ENCODE assay signal across 1 cellular context in genomic region chr17:77319211-77320031, GRCh38.
A peak's percentile ranks its signal among the peaks of the same experiment; 100 is the strongest.
TF ChIP-seq lines count a peak whose summit lies in the region.

No MANE protein-coding gene starts in this region.

TF ChIP-seq in HCT116, 20 proteins besides CTCF, POLR2A, EP300 and RAD21 (continued from another document):
- TF ChIP-seq ZBTB33 (IDR thresholded peaks at IDR 0.05; ENCODE audit: extremely low read depth, insufficient replicate concordance, low read length) (peak; percentile 57), ZFX (IDR thresholded peaks at IDR 0.05) (no peak), TCF7L2 (IDR thresholded peaks at IDR 0.05; ENCODE audit: borderline replicate concordance, extremely low read depth, insufficient read depth, insufficient read length) (no peak), CEBPB (IDR thresholded peaks at IDR 0.05; ENCODE audit: low read depth) (no peak), EZH2 (IDR thresholded peaks at IDR 0.05) (no peak), YY1 (IDR thresholded peaks at IDR 0.05; ENCODE audit: extremely low read depth, insufficient replicate concordance, low read depth, low read length) (peak; percentile 78), SP1 (IDR thresholded peaks at IDR 0.05; ENCODE audit: low read depth) (peak; percentile 94), SIN3A (IDR thresholded peaks at IDR 0.05; ENCODE audit: low read depth) (peak; percentile 59; the same call in 1 of the 2 replicates), EZH2phosphoT487 (IDR thresholded peaks at IDR 0.05; ENCODE audit: borderline replicate concordance) (no peak), MAX (IDR thresholded peaks at IDR 0.05) (peak; percentile 90), SRF (IDR thresholded peaks at IDR 0.05; ENCODE audit: low read depth) (no peak)
